8 cellular contexts compared by ENCODE assay signal in the genomic region with DNA sequence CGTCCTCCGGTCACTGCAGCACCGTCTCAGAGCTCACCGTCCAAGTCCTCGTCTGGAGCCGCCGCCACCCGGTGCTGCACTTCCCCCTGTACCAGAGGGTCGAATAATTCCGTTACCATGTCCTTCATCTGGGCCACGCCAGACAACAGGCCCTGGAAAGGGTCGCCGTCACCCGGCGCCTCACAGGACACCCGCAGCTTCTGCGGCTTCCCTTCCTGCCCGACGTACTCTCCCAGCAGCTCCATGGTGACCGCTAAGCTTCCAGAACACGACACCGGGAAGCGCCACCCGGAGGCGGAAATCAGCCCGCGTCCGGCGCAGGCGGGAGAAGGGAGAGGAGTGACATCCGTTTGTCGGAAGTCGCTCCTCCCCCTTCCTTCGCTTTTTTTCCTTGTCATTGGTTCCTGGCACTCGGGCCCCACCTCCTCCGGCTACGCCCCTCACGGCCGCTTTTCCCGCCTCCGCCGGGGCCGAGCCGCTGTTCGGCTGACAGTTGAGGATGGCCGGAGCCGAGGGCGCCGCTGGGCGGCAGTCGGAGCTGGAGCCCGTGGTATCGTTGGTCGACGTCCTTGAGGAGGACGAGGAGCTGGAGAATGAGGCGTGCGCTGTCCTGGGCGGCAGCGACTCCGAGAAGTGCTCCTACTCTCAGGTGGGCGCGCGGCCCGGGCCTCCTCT. TPM values are rescaled to one million over a fixed set of nuclear protein-coding genes. Genes with fewer than 3 reads are reported as not detected.
A peak's percentile ranks its signal among the peaks of the same experiment; 100 is the strongest.
DNase-seq lines count a peak whose midpoint lies in the region; ATAC-seq and TF ChIP-seq lines count a peak whose summit lies in the region.

A gene with protein sequence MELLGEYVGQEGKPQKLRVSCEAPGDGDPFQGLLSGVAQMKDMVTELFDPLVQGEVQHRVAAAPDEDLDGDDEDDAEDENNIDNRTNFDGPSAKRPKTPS (minus strand): TSS at position 273 of the 675 bp plus-strand sequence. CDS start 28 bp downstream, at position 245.
Gene UBR7, plus strand, starts transcription at position 464 of the 675 bp plus-strand sequence. Its CDS starts 36 bp downstream, at position 500.

- H3K27me3 ChIP-seq in ascending aorta (no peaks in the 10 kb centered on the region), right cardiac atrium (ENCODE audit: control insufficient read depth, insufficient read depth) (no peaks in the 10 kb centered on the region), vagina (no peaks in the 10 kb centered on the region)

- peak within 1 kb of the TSS; percentile 86 for H3K4me3 Mint-ChIP-seq in T-helper 2 cell treated with Interferon-gamma antibody and Interleukin-4, amounts not matched to agents 5 μg/mL and 100 μg/mL, for 36 hours

- no peaks in the 10 kb centered on the region for H3K27me3 Mint-ChIP-seq in T-helper 2 cell treated with Interferon-gamma antibody and Interleukin-4, amounts not matched to agents 5 μg/mL and 100 μg/mL, for 36 hours (ENCODE audit: low read depth)

- TF ChIP-seq POLR2A in vagina (IDR thresholded peaks at IDR 0.05), result peak in 1 of 2 donors; percentile 21

- under 1% methylated on average over 65 of the region's 65 CpGs for WGBS in right cardiac atrium

- H3K9me3 Mint-ChIP-seq in T-helper 2 cell treated with Interferon-gamma antibody and Interleukin-4, amounts not matched to agents 5 μg/mL and 100 μg/mL, for 36 hours, result no peaks in the 10 kb centered on the region

- H3K9me3 ChIP-seq in ascending aorta (no peaks in the 10 kb centered on the region), right cardiac atrium (ENCODE audit: control insufficient read depth, low read length) (no peaks in the 10 kb centered on the region), vagina (no peaks in the 10 kb centered on the region)

- peak within 1 kb of the TSS; percentile 85 to 86 for H3K27ac ChIP-seq in ascending aorta
- peak within 1 kb of the TSS; percentile 86 for H3K27ac ChIP-seq in right cardiac atrium (ENCODE audit: low read length)
- peak within 1 kb of the TSS; percentile 80 for H3K27ac ChIP-seq in vagina

- peaks cover 8 to 11% of the 10 kb centered on the region in 2 donors for H3K4me1 ChIP-seq in ascending aorta
- peaks cover 4% of the 10 kb centered on the region for H3K4me1 ChIP-seq in right cardiac atrium (ENCODE audit: control insufficient read depth, insufficient read depth, low read length)
- H3K4me1 ChIP-seq in vagina, result peaks cover 45% of the 10 kb centered on the region

- H3K36me3 ChIP-seq in ascending aorta, result peaks cover 10% of the 10 kb centered on the region in 2 donors
- peaks cover 0 to 9% of the 10 kb centered on the region in 2 donors for H3K36me3 ChIP-seq in vagina

- intact Hi-C loops in ascending aorta (cut with DNase I), result loop anchor here (1.0 to 5.0 kb wide), 3 partner anchors 23 to 126 kb away; partner anchors contain the start of genes BTBD7, ITPK1 and MOAP1
- intact Hi-C loops in right cardiac atrium (cut with DNase I), result no loop called here
- intact Hi-C loops in vagina (cut with DNase I), result no loop called here

- DNase-seq in NCI-H1930 (lab: John Stamatoyannopoulos, UW), result peak; percentile 92 to 93
- DNase-seq in T-helper 2 cell treated with Interferon-gamma antibody and Interleukin-4, amounts not matched to agents 5 μg/mL and 100 μg/mL, for 36 hours (ENCODE audit: low spot score), result peak; percentile 94
- DNase-seq in ascending aorta (ENCODE audit: low spot score in 2 of 2), result peak; percentile 78 to 97
- DNase-seq in right cardiac atrium, result peak; percentile 94 to 97 (median 97)
- peak; percentile 97 for DNase-seq in putamen (ENCODE audit: low spot score)
- DNase-seq in vagina (ENCODE audit: extremely low spot score in 2 of 2), result peak; percentile 96 to 97

- ATAC-seq in GM18502 (IDR thresholded peaks at IDR 0.05; ENCODE audit: poor library complexity, unreplicated experiment), result peak; percentile 80
- peak; percentile 86 for ATAC-seq in HG02970 (IDR thresholded peaks at IDR 0.05; ENCODE audit: low FRiP score, unreplicated experiment)
- peak; percentile 99 for ATAC-seq in right cardiac atrium

- H3K4me3 ChIP-seq in ascending aorta, result peak within 1 kb of the TSS; percentile 65 to 72
- peak within 1 kb of the TSS; percentile 70 for H3K4me3 ChIP-seq in right cardiac atrium (ENCODE audit: low read length)
- H3K4me3 ChIP-seq in vagina, result peak within 1 kb of the TSS; percentile 91 to 94

- peaks cover 33% of the 10 kb centered on the region for H3K4me1 Mint-ChIP-seq in T-helper 2 cell treated with Interferon-gamma antibody and Interleukin-4, amounts not matched to agents 5 μg/mL and 100 μg/mL, for 36 hours (ENCODE audit: low read depth)

- H3K27ac Mint-ChIP-seq in T-helper 2 cell treated with Interferon-gamma antibody and Interleukin-4, amounts not matched to agents 5 μg/mL and 100 μg/mL, for 36 hours, result peak within 1 kb of the TSS; percentile 92

- peaks cover 21% of the 10 kb centered on the region for H3K36me3 Mint-ChIP-seq in T-helper 2 cell treated with Interferon-gamma antibody and Interleukin-4, amounts not matched to agents 5 μg/mL and 100 μg/mL, for 36 hours (ENCODE audit: low read depth)

- peak in 2 of 3 experiments; percentile 5 to 31 for TF ChIP-seq CTCF in ascending aorta (IDR thresholded peaks at IDR 0.05)
- TF ChIP-seq CTCF in vagina (IDR thresholded peaks at IDR 0.05), result peak in 1 of 3 experiments; percentile 4

RNA-seq across cellular contexts. Expression of the first gene that starts in this region (rescaled TPM):
- total RNA-seq in ascending aorta (4.6 TPM), right cardiac atrium (10 to 100 TPM; 10.2 to 17.7 (median 14.1) TPM), vagina (7.4 TPM)
- polyA plus RNA-seq in right cardiac atrium, result 26.7 TPM

RNA-seq across cellular contexts. Expression of gene UBR7, which starts in this region (rescaled TPM):
- 8.3 TPM for total RNA-seq in ascending aorta
- 10 to 100 TPM; 19.6 to 20.2 (median 19.9) TPM for total RNA-seq in right cardiac atrium
- polyA plus RNA-seq in right cardiac atrium, result 14.4 TPM
- total RNA-seq in vagina, result 34.4 TPM

Comparison
In these comparisons a context has a peak if more than half of its experiments do, and no peak if none do; other contexts are left out.
1. Peak in every context shown above with its lines: DNase-seq, ATAC-seq, H3K4me3 ChIP-seq and H3K27ac ChIP-seq.